In genomic region chr16:30197001-30197400, GRCh38 we compare ENCODE assay signal across 9 cellular contexts. TPM values are rescaled to one million over a fixed set of nuclear protein-coding genes. Genes with fewer than 3 reads are reported as not detected.
DNase-seq lines count a peak whose midpoint lies in the region; ATAC-seq, FAIRE-seq and TF ChIP-seq lines count a peak whose summit lies in the region.
"Not testable (repeated sequence)": the region's sequence is repeated elsewhere in the genome, so short reads cannot be mapped to it uniquely, and the experiment has no call there.
"Had no signal": no experiment of that assay in that cellular context is flagged by ENCODE, and none has a peak within 500 bp of the region (broad histone marks: within the 10 kb centered on the region; RNA-seq: fewer than 3 reads in every experiment).

No MANE protein-coding gene starts in this region.

- TF ChIP-seq POLR2A in HepG2 (IDR thresholded peaks at IDR 0.05; ENCODE audit: insufficient read depth in 1 of 2, low read depth in 2 of 2, low read length in 2 of 2); spleen (IDR thresholded peaks at IDR 0.05): not testable (repeated sequence)

- FAIRE-seq in HepG2 (lab: Jason Lieb, UNC): not testable (repeated sequence)

- peak; percentile 27 for DNase-seq in activated CD4-positive, CD25-positive, alpha-beta regulatory T cell treated with anti-CD3 and anti-CD28 coated beads, Interleukin-2, amount 50 U/mL, for 72 hours
- peak; percentile 5 for DNase-seq in activated T-helper 2 cell treated with anti-CD3 and anti-CD28 coated beads, Interferon-gamma antibody, Interleukin-2, Interleukin-4, amounts not matched to agents 10 μg/mL and 5 μg/mL and 100 μg/mL, durations not matched to agents 14 hours and 24 hours and 36 hours (ENCODE audit: low spot score)
- peak; percentile 5 to 44 for DNase-seq in ascending aorta (ENCODE audit: low spot score in 2 of 2)
- DNase-seq in colonic mucosa: peak; percentile 2
- DNase-seq in HepG2 (ENCODE audit: low spot score): not testable (repeated sequence)
- peak; percentile 10 for DNase-seq in posterior vena cava (ENCODE audit: low spot score)
- peak; percentile 74 for DNase-seq in spleen

- 50% methylated on average over 1 of the region's 2 CpGs for WGBS in HepG2 (ENCODE audit: low lambda C conversion rate)
- 49 to 100% (median 89%) methylated on average over 1 of the region's 2 CpGs; no CpG with 5 or more reads in 1 of the 5 donors for WGBS in spleen, 5 donors

- H3K79me2 ChIP-seq in HepG2 (ENCODE audit: insufficient read depth, low read length): not testable (repeated sequence)

- not testable (repeated sequence) for H3K36me3 ChIP-seq in ascending aorta; colonic mucosa; HepG2 (replicated peaks in 1 of 2; ENCODE audit: control insufficient read depth in 1 of 2, insufficient read depth in 2 of 2, low read length in 2 of 2); spleen

- H3K27ac Mint-ChIP-seq in activated T-helper 2 cell treated with anti-CD3 and anti-CD28 coated beads, Interferon-gamma antibody, Interleukin-2, Interleukin-4, amounts not matched to agents 10 μg/mL and 5 μg/mL and 100 μg/mL, durations not matched to agents 14 hours and 24 hours and 36 hours: not testable (repeated sequence)

- ATAC-seq in HepG2: not testable (repeated sequence)

- H3K4me2 ChIP-seq in HepG2 (ENCODE audit: low read depth, low read length): not testable (repeated sequence)

- not testable (repeated sequence) for TF ChIP-seq RAD21 in HepG2 (CRISPR knock-in tag; IDR thresholded peaks at IDR 0.05)

- intact Hi-C loops in activated T-helper 2 cell treated with anti-CD3 and anti-CD28 coated beads, Interferon-gamma antibody, Interleukin-2, Interleukin-4, amounts not matched to agents 10 μg/mL and 5 μg/mL and 100 μg/mL, durations not matched to agents 14 hours and 24 hours and 36 hours (cut with micrococcal nuclease); ascending aorta (cut with DNase I); colonic mucosa (cut with DNase I); HepG2 (cut with micrococcal nuclease; ENCODE audit: unreplicated experiment); posterior vena cava (cut with DNase I); spleen (cut with DNase I; ENCODE audit: low total_unique reads): not testable (repeated sequence)

- H2AFZ ChIP-seq in HepG2 (ENCODE audit: low read length): not testable (repeated sequence)

- not testable (repeated sequence) for BruUV-seq in HepG2 (replicated peaks; lab: Mats Ljungman, UMichigan)

- not testable (repeated sequence) for H3K36me3 Mint-ChIP-seq in activated T-helper 2 cell treated with anti-CD3 and anti-CD28 coated beads, Interferon-gamma antibody, Interleukin-2, Interleukin-4, amounts not matched to agents 10 μg/mL and 5 μg/mL and 100 μg/mL, durations not matched to agents 14 hours and 24 hours and 36 hours (ENCODE audit: low read depth)

- H4K20me1 ChIP-seq in HepG2 (ENCODE audit: insufficient read depth, low read length): not testable (repeated sequence)

- H3K4me3 ChIP-seq in ascending aorta; colonic mucosa; HepG2 (replicated peaks in 1 of 3; ENCODE audit: insufficient read depth in 1 of 3, low read depth in 2 of 3, low read length in 3 of 3); spleen: not testable (repeated sequence)

- in situ Hi-C loops in HepG2 (cut with HindIII; ENCODE audit: extremely low pct_ligation_motif_present, low pct_unique_long_range_greater_than_20kb): not testable (repeated sequence)

- not testable (repeated sequence) for TF ChIP-seq CTCF in ascending aorta (IDR thresholded peaks at IDR 0.05); colonic mucosa (IDR thresholded peaks at IDR 0.05); HepG2 (CRISPR knock-in tag; IDR thresholded peaks at IDR 0.05); spleen (IDR thresholded peaks at IDR 0.05 in 8 of 11, conservative IDR thresholded peaks at IDR 0.05 in 3 of 11)

- TF ChIP-seq EP300 in HepG2 (IDR thresholded peaks at IDR 0.05; ENCODE audit: low read depth in 2 of 2, low read length in 2 of 2); HepG2 (CRISPR knock-in tag; IDR thresholded peaks at IDR 0.05; ENCODE audit: borderline replicate concordance): not testable (repeated sequence)

- not testable (repeated sequence) for H3K4me1 Mint-ChIP-seq in activated T-helper 2 cell treated with anti-CD3 and anti-CD28 coated beads, Interferon-gamma antibody, Interleukin-2, Interleukin-4, amounts not matched to agents 10 μg/mL and 5 μg/mL and 100 μg/mL, durations not matched to agents 14 hours and 24 hours and 36 hours (ENCODE audit: low read depth)

- not testable (repeated sequence) for H3K4me1 ChIP-seq in ascending aorta; colonic mucosa; HepG2 (ENCODE audit: insufficient read depth, low read length); spleen

- not testable (repeated sequence) for H3K27me3 Mint-ChIP-seq in activated T-helper 2 cell treated with anti-CD3 and anti-CD28 coated beads, Interferon-gamma antibody, Interleukin-2, Interleukin-4, amounts not matched to agents 10 μg/mL and 5 μg/mL and 100 μg/mL, durations not matched to agents 14 hours and 24 hours and 36 hours (ENCODE audit: low read depth)

- H3K9me3 ChIP-seq in ascending aorta; colonic mucosa; HepG2 (ENCODE audit: low read length); spleen: not testable (repeated sequence)

- not testable (repeated sequence) for H3K27ac ChIP-seq in ascending aorta; colonic mucosa; HepG2 (ENCODE audit: extremely low read length, insufficient read depth, low read length); spleen

- not testable (repeated sequence) for H3K9me3 Mint-ChIP-seq in activated T-helper 2 cell treated with anti-CD3 and anti-CD28 coated beads, Interferon-gamma antibody, Interleukin-2, Interleukin-4, amounts not matched to agents 10 μg/mL and 5 μg/mL and 100 μg/mL, durations not matched to agents 14 hours and 24 hours and 36 hours

- H3K27me3 ChIP-seq in ascending aorta; colonic mucosa; HepG2 (ENCODE audit: control insufficient read depth in 1 of 2, insufficient read depth in 2 of 2, low read length in 2 of 2); spleen (replicated peaks in 1 of 7): not testable (repeated sequence)

- CTCF ChIA-PET in HepG2 (lab: Yijun Ruan, JAX; ENCODE audit: low intra/inter-chr PET ratio, low total read pairs): not testable (repeated sequence)

- not testable (repeated sequence) for H3K4me3 Mint-ChIP-seq in activated T-helper 2 cell treated with anti-CD3 and anti-CD28 coated beads, Interferon-gamma antibody, Interleukin-2, Interleukin-4, amounts not matched to agents 10 μg/mL and 5 μg/mL and 100 μg/mL, durations not matched to agents 14 hours and 24 hours and 36 hours (ENCODE audit: low read depth)

- POLR2A ChIA-PET in HepG2 (lab: Yijun Ruan, JAX): not testable (repeated sequence)

- H3K9ac ChIP-seq in colonic mucosa (ENCODE audit: low read depth in 2 of 2, low read length in 2 of 2); HepG2 (ENCODE audit: insufficient read depth, low read depth, low read length): not testable (repeated sequence)

RNA-seq across cellular contexts. Expression of gene SULT1A3, which starts 2.1 kb away (rescaled TPM):
- 13.6 and 19.1 TPM in 2 replicates for total RNA-seq in activated T-helper 2 cell treated with anti-CD3 and anti-CD28 coated beads, Interferon-gamma antibody, Interleukin-2, Interleukin-4, amounts not matched to agents 10 μg/mL and 5 μg/mL and 100 μg/mL, durations not matched to agents 14 hours and 24 hours and 36 hours
- total RNA-seq in ascending aorta (14.8 TPM), colonic mucosa (10 to 100 TPM; 47.8 to 59.0 TPM), HepG2 (2016; rRNA removed; fragmentation: Illumina TruSeq; extraction: Trizol) (20.7 and 28.3 TPM in 2 replicates), posterior vena cava (10 to 100 TPM; 10.0 to 12.9 TPM), spleen (10 to 100 TPM; 15.1 to 33.8 (median 20.4) TPM)
- 31.2 and 41.7 TPM in 2 replicates for total RNA-seq in HepG2 (2016; cell fraction: cytosol; rRNA removed; fragmentation: Illumina TruSeq; extraction: Trizol; ENCODE audit: low read depth)
- total RNA-seq in HepG2 (2016; cell fraction: insoluble cytoplasmic fraction; rRNA removed; fragmentation: Illumina TruSeq; extraction: Trizol): 26.1 and 29.0 TPM in 2 replicates
- 40.2 and 51.3 TPM in 2 replicates for total RNA-seq in HepG2 (2016; cell fraction: membrane; rRNA removed; fragmentation: Illumina TruSeq; extraction: Trizol)
- total RNA-seq in HepG2 (2016; cell fraction: nucleus; rRNA removed; fragmentation: Illumina TruSeq; extraction: Trizol): 33.7 and 38.6 TPM in 2 replicates
- polyA plus RNA-seq in HepG2 (2011; rRNA removed) (15.4 and 21.0 TPM in 2 replicates), spleen (100 to 1,000 TPM in 1 of 3 donors, 10 to 100 TPM in 2; 45.7 to 120 (median 74.1) TPM)
- 6.9 and 7.9 TPM in 2 replicates for polyA plus RNA-seq in HepG2 (2011; cell fraction: cytosol; rRNA removed)
- polyA plus RNA-seq in HepG2 (2011; cell fraction: nucleus; rRNA removed): 48.9 and 57.0 TPM in 2 replicates
- polyA plus RNA-seq in HepG2 (2012): 5.8 and 11.3 TPM in 2 replicates
- 22.7 and 37.8 TPM in 2 replicates for polyA plus RNA-seq in HepG2 (2016; cell fraction: cytosol; fragmentation: Illumina TruSeq; extraction: Trizol; ENCODE audit: low read depth)
- polyA plus RNA-seq in HepG2 (2016; cell fraction: insoluble cytoplasmic fraction; fragmentation: Illumina TruSeq; extraction: Trizol; ENCODE audit: low read depth): 91.2 and 105 TPM in 2 replicates
- 42.3 and 49.8 TPM in 2 replicates for polyA plus RNA-seq in HepG2 (2016; cell fraction: membrane; fragmentation: Illumina TruSeq; extraction: Trizol; ENCODE audit: low read depth)
- polyA plus RNA-seq in HepG2 (2016; cell fraction: nucleus; fragmentation: Illumina TruSeq; extraction: Trizol; ENCODE audit: insufficient read depth, low read depth): 122 and 125 TPM in 2 replicates
- 17.4 and 22.3 TPM in 2 replicates for polyA minus RNA-seq in HepG2 (2011; rRNA and poly(A)+ RNA removed; ENCODE audit: low replicate concordance)
- 4.7 and 4.8 TPM in 2 replicates for polyA minus RNA-seq in HepG2 (2011; cell fraction: cytosol; rRNA and poly(A)+ RNA removed)
- 13.1 and 14.5 TPM in 2 replicates for polyA minus RNA-seq in HepG2 (2011; cell fraction: nucleus; rRNA and poly(A)+ RNA removed)

RNA-seq across cellular contexts. Expression of gene SLX1A, which starts 3.3 kb away (rescaled TPM):
- 58.4 and 65.3 TPM in 2 replicates for total RNA-seq in activated T-helper 2 cell treated with anti-CD3 and anti-CD28 coated beads, Interferon-gamma antibody, Interleukin-2, Interleukin-4, amounts not matched to agents 10 μg/mL and 5 μg/mL and 100 μg/mL, durations not matched to agents 14 hours and 24 hours and 36 hours
- total RNA-seq in ascending aorta (44.6 TPM), colonic mucosa (100 to 1,000 TPM in 1 of 2 donors, 10 to 100 TPM in 1; 70.2 to 114 TPM), HepG2 (2016; rRNA removed; fragmentation: Illumina TruSeq; extraction: Trizol) (13.4 and 37.1 TPM in 2 replicates), posterior vena cava (10 to 100 TPM; 19.8 to 21.5 TPM), spleen (10 to 100 TPM; 49.0 to 91.4 (median 67.6) TPM)
- 16.4 and 16.8 TPM in 2 replicates for total RNA-seq in HepG2 (2016; cell fraction: cytosol; rRNA removed; fragmentation: Illumina TruSeq; extraction: Trizol; ENCODE audit: low read depth)
- total RNA-seq in HepG2 (2016; cell fraction: insoluble cytoplasmic fraction; rRNA removed; fragmentation: Illumina TruSeq; extraction: Trizol): 19.5 and 33.4 TPM in 2 replicates
- total RNA-seq in HepG2 (2016; cell fraction: membrane; rRNA removed; fragmentation: Illumina TruSeq; extraction: Trizol): 13.8 and 16.7 TPM in 2 replicates
- 24.9 and 28.6 TPM in 2 replicates for total RNA-seq in HepG2 (2016; cell fraction: nucleus; rRNA removed; fragmentation: Illumina TruSeq; extraction: Trizol)
- polyA plus RNA-seq in HepG2 (2011; rRNA removed) (9.1 and 12.0 TPM in 2 replicates), spleen (10 to 100 TPM; 73.6 to 77.2 (median 75.1) TPM)
- 9.7 and 26.5 TPM in 2 replicates for polyA plus RNA-seq in HepG2 (2011; cell fraction: cytosol; rRNA removed)
- polyA plus RNA-seq in HepG2 (2011; cell fraction: nucleus; rRNA removed): 98.2 and 122 TPM in 2 replicates
- polyA plus RNA-seq in HepG2 (2012): 29.1 and 36.0 TPM in 2 replicates
- polyA plus RNA-seq in HepG2 (2016; cell fraction: cytosol; fragmentation: Illumina TruSeq; extraction: Trizol; ENCODE audit: low read depth): 10.3 and 14.9 TPM in 2 replicates
- 4.6 and 8.2 TPM in 2 replicates for polyA plus RNA-seq in HepG2 (2016; cell fraction: insoluble cytoplasmic fraction; fragmentation: Illumina TruSeq; extraction: Trizol; ENCODE audit: low read depth)
- 7.4 and 12.1 TPM in 2 replicates for polyA plus RNA-seq in HepG2 (2016; cell fraction: membrane; fragmentation: Illumina TruSeq; extraction: Trizol; ENCODE audit: low read depth)
- polyA plus RNA-seq in HepG2 (2016; cell fraction: nucleus; fragmentation: Illumina TruSeq; extraction: Trizol; ENCODE audit: insufficient read depth, low read depth): 65.2 and 67.5 TPM in 2 replicates
- 5.1 and 5.8 TPM in 2 replicates for polyA minus RNA-seq in HepG2 (2011; rRNA and poly(A)+ RNA removed; ENCODE audit: low replicate concordance)
- polyA minus RNA-seq in HepG2 (2011; cell fraction: cytosol; rRNA and poly(A)+ RNA removed): 15.7 and 17.4 TPM in 2 replicates
- polyA minus RNA-seq in HepG2 (2011; cell fraction: nucleus; rRNA and poly(A)+ RNA removed): 26.7 and 31.3 TPM in 2 replicates

RNA-seq across cellular contexts. Expression of gene BOLA2B, which starts 3.5 kb away (rescaled TPM):
- total RNA-seq in activated T-helper 2 cell treated with anti-CD3 and anti-CD28 coated beads, Interferon-gamma antibody, Interleukin-2, Interleukin-4, amounts not matched to agents 10 μg/mL and 5 μg/mL and 100 μg/mL, durations not matched to agents 14 hours and 24 hours and 36 hours: 225 and 245 TPM in 2 replicates
- total RNA-seq in ascending aorta: 643 TPM
- 100 to 1,000 TPM; 109 to 237 TPM for total RNA-seq in colonic mucosa
- total RNA-seq in HepG2 (2016; rRNA removed; fragmentation: Illumina TruSeq; extraction: Trizol): 295 and 354 TPM in 2 replicates
- 669 and 995 TPM in 2 replicates for total RNA-seq in HepG2 (2016; cell fraction: cytosol; rRNA removed; fragmentation: Illumina TruSeq; extraction: Trizol; ENCODE audit: low read depth)
- total RNA-seq in HepG2 (2016; cell fraction: insoluble cytoplasmic fraction; rRNA removed; fragmentation: Illumina TruSeq; extraction: Trizol): 323 and 362 TPM in 2 replicates
- total RNA-seq in HepG2 (2016; cell fraction: membrane; rRNA removed; fragmentation: Illumina TruSeq; extraction: Trizol): 463 and 614 TPM in 2 replicates
- 105 and 119 TPM in 2 replicates for total RNA-seq in HepG2 (2016; cell fraction: nucleus; rRNA removed; fragmentation: Illumina TruSeq; extraction: Trizol)
- 63.8 and 97.0 TPM in 2 replicates for polyA plus RNA-seq in HepG2 (2011; rRNA removed)
- 336 and 429 TPM in 2 replicates for polyA plus RNA-seq in HepG2 (2011; cell fraction: cytosol; rRNA removed)
- polyA plus RNA-seq in HepG2 (2011; cell fraction: nucleus; rRNA removed): 218 and 326 TPM in 2 replicates
- polyA plus RNA-seq in HepG2 (2012): 107 and 139 TPM in 2 replicates
- 602 and 1,024 TPM in 2 replicates for polyA plus RNA-seq in HepG2 (2016; cell fraction: cytosol; fragmentation: Illumina TruSeq; extraction: Trizol; ENCODE audit: low read depth)
- polyA plus RNA-seq in HepG2 (2016; cell fraction: insoluble cytoplasmic fraction; fragmentation: Illumina TruSeq; extraction: Trizol; ENCODE audit: low read depth): 271 TPM in 2 replicates
- 365 and 503 TPM in 2 replicates for polyA plus RNA-seq in HepG2 (2016; cell fraction: membrane; fragmentation: Illumina TruSeq; extraction: Trizol; ENCODE audit: low read depth)
- 177 and 200 TPM in 2 replicates for polyA plus RNA-seq in HepG2 (2016; cell fraction: nucleus; fragmentation: Illumina TruSeq; extraction: Trizol; ENCODE audit: insufficient read depth, low read depth)
- 100 and 103 TPM in 2 replicates for polyA minus RNA-seq in HepG2 (2011; rRNA and poly(A)+ RNA removed; ENCODE audit: low replicate concordance)
- 30.2 and 37.1 TPM in 2 replicates for polyA minus RNA-seq in HepG2 (2011; cell fraction: cytosol; rRNA and poly(A)+ RNA removed)
- 5.9 and 8.1 TPM in 2 replicates for polyA minus RNA-seq in HepG2 (2011; cell fraction: nucleus; rRNA and poly(A)+ RNA removed)
- 10 to 100 TPM; 58.8 to 60.0 TPM for total RNA-seq in posterior vena cava
- total RNA-seq in spleen: 100 to 1,000 TPM in 4 of 7 donors, 10 to 100 TPM in 3; 51.0 to 391 (median 105) TPM
- 100 to 1,000 TPM; 262 to 413 (median 307) TPM for polyA plus RNA-seq in spleen

RNA-seq across cellular contexts. Expression of gene CORO1A, which starts 13.6 kb away (rescaled TPM):
- total RNA-seq in activated T-helper 2 cell treated with anti-CD3 and anti-CD28 coated beads, Interferon-gamma antibody, Interleukin-2, Interleukin-4, amounts not matched to agents 10 μg/mL and 5 μg/mL and 100 μg/mL, durations not matched to agents 14 hours and 24 hours and 36 hours: 843 and 845 TPM in 2 replicates
- total RNA-seq in ascending aorta: 69.4 TPM
- total RNA-seq in colonic mucosa: 10 to 100 TPM; 16.5 to 20.0 TPM
- 5.4 and 6.5 TPM in 2 replicates for total RNA-seq in HepG2 (2016; rRNA removed; fragmentation: Illumina TruSeq; extraction: Trizol)
- 1.5 and 2.3 TPM in 2 replicates for total RNA-seq in HepG2 (2016; cell fraction: cytosol; rRNA removed; fragmentation: Illumina TruSeq; extraction: Trizol; ENCODE audit: low read depth)
- total RNA-seq in HepG2 (2016; cell fraction: insoluble cytoplasmic fraction; rRNA removed; fragmentation: Illumina TruSeq; extraction: Trizol): 5.9 and 7.5 TPM in 2 replicates
- total RNA-seq in HepG2 (2016; cell fraction: membrane; rRNA removed; fragmentation: Illumina TruSeq; extraction: Trizol): 2.0 and 3.3 TPM in 2 replicates
- 2.5 and 3.5 TPM in 2 replicates for total RNA-seq in HepG2 (2016; cell fraction: nucleus; rRNA removed; fragmentation: Illumina TruSeq; extraction: Trizol)
- polyA plus RNA-seq in HepG2 (2011; rRNA removed): 9.5 and 12.9 TPM in 2 replicates
- polyA plus RNA-seq in HepG2 (2011; cell fraction: cytosol; rRNA removed): 10.4 and 20.0 TPM in 2 replicates
- 13.6 and 19.0 TPM in 2 replicates for polyA plus RNA-seq in HepG2 (2011; cell fraction: nucleus; rRNA removed)
- 2.5 and 4.0 TPM in 2 replicates for polyA plus RNA-seq in HepG2 (2012)
- polyA plus RNA-seq in HepG2 (2016; cell fraction: cytosol; fragmentation: Illumina TruSeq; extraction: Trizol; ENCODE audit: low read depth): 1.6 TPM in 2 replicates
- polyA plus RNA-seq in HepG2 (2016; cell fraction: insoluble cytoplasmic fraction; fragmentation: Illumina TruSeq; extraction: Trizol; ENCODE audit: low read depth): 7.6 and 10.2 TPM in 2 replicates
- 1.9 and 2.1 TPM in 2 replicates for polyA plus RNA-seq in HepG2 (2016; cell fraction: membrane; fragmentation: Illumina TruSeq; extraction: Trizol; ENCODE audit: low read depth)
- 4.7 and 5.6 TPM in 2 replicates for polyA plus RNA-seq in HepG2 (2016; cell fraction: nucleus; fragmentation: Illumina TruSeq; extraction: Trizol; ENCODE audit: insufficient read depth, low read depth)
- 0.94 and 16.6 TPM in 2 replicates for polyA minus RNA-seq in HepG2 (2011; rRNA and poly(A)+ RNA removed; ENCODE audit: low replicate concordance)
- 4.0 and 8.4 TPM in 2 replicates for polyA minus RNA-seq in HepG2 (2011; cell fraction: cytosol; rRNA and poly(A)+ RNA removed)
- polyA minus RNA-seq in HepG2 (2011; cell fraction: nucleus; rRNA and poly(A)+ RNA removed): 1.5 and 1.8 TPM in 2 replicates
- total RNA-seq in posterior vena cava: 10 to 100 TPM; 38.1 to 49.8 TPM
- total RNA-seq in spleen: 100 to 1,000 TPM; 346 to 602 (median 413) TPM
- polyA plus RNA-seq in spleen: 100 to 1,000 TPM; 667 to 757 (median 675) TPM

RNA-seq across cellular contexts. Expression of gene NPIPB13, which starts 51.3 kb away (rescaled TPM):
- 14.9 and 16.8 TPM in 2 replicates for total RNA-seq in activated T-helper 2 cell treated with anti-CD3 and anti-CD28 coated beads, Interferon-gamma antibody, Interleukin-2, Interleukin-4, amounts not matched to agents 10 μg/mL and 5 μg/mL and 100 μg/mL, durations not matched to agents 14 hours and 24 hours and 36 hours
- 1.3 TPM for total RNA-seq in ascending aorta
- 10 to 100 TPM in 1 of 2 donors, 1 to 10 TPM in 1; 1.6 to 10.4 TPM for total RNA-seq in colonic mucosa
- total RNA-seq in HepG2 (2016; rRNA removed; fragmentation: Illumina TruSeq; extraction: Trizol): 1.00 and 1.3 TPM in 2 replicates
- 1.3 TPM in 1 of 2 replicates, not detected in the other for total RNA-seq in HepG2 (2016; cell fraction: cytosol; rRNA removed; fragmentation: Illumina TruSeq; extraction: Trizol; ENCODE audit: low read depth)
- total RNA-seq in HepG2 (2016; cell fraction: insoluble cytoplasmic fraction; rRNA removed; fragmentation: Illumina TruSeq; extraction: Trizol): 2.2 and 2.5 TPM in 2 replicates
- 0.28 TPM in 1 of 2 replicates, not detected in the other for total RNA-seq in HepG2 (2016; cell fraction: membrane; rRNA removed; fragmentation: Illumina TruSeq; extraction: Trizol)
- 3.1 and 6.7 TPM in 2 replicates for total RNA-seq in HepG2 (2016; cell fraction: nucleus; rRNA removed; fragmentation: Illumina TruSeq; extraction: Trizol)
- polyA plus RNA-seq in HepG2 (2011; rRNA removed): 2.7 and 4.4 TPM in 2 replicates
- 0.26 and 0.66 TPM in 2 replicates for polyA plus RNA-seq in HepG2 (2011; cell fraction: cytosol; rRNA removed)
- 9.6 and 13.2 TPM in 2 replicates for polyA plus RNA-seq in HepG2 (2011; cell fraction: nucleus; rRNA removed)
- polyA plus RNA-seq in HepG2 (2012): 3.7 and 6.1 TPM in 2 replicates
- polyA plus RNA-seq in HepG2 (2016; cell fraction: cytosol; fragmentation: Illumina TruSeq; extraction: Trizol; ENCODE audit: low read depth): 0.14 and 0.35 TPM in 2 replicates
- polyA plus RNA-seq in HepG2 (2016; cell fraction: insoluble cytoplasmic fraction; fragmentation: Illumina TruSeq; extraction: Trizol; ENCODE audit: low read depth): 0.33 and 1.6 TPM in 2 replicates
- 0.29 and 0.58 TPM in 2 replicates for polyA plus RNA-seq in HepG2 (2016; cell fraction: membrane; fragmentation: Illumina TruSeq; extraction: Trizol; ENCODE audit: low read depth)
- polyA plus RNA-seq in HepG2 (2016; cell fraction: nucleus; fragmentation: Illumina TruSeq; extraction: Trizol; ENCODE audit: insufficient read depth, low read depth): 25.4 and 35.1 TPM in 2 replicates
- 17.3 and 19.9 TPM in 2 replicates for polyA minus RNA-seq in HepG2 (2011; rRNA and poly(A)+ RNA removed; ENCODE audit: low replicate concordance)
- not detected in 2 replicates for polyA minus RNA-seq in HepG2 (2011; cell fraction: cytosol; rRNA and poly(A)+ RNA removed)
- polyA minus RNA-seq in HepG2 (2011; cell fraction: nucleus; rRNA and poly(A)+ RNA removed): 6.7 and 7.3 TPM in 2 replicates
- 10 to 100 TPM in 1 of 2 donors, 1 to 10 TPM in 1; 5.7 to 21.2 TPM for total RNA-seq in posterior vena cava
- 10 to 100 TPM in 3 of 7 donors, 1 to 10 TPM in 4; 2.7 to 41.9 (median 6.8) TPM for total RNA-seq in spleen
- 1 to 10 TPM; 3.9 to 7.8 (median 4.9) TPM for polyA plus RNA-seq in spleen
- total RNA-seq: G401 had no signal
- polyA plus RNA-seq: CD14-positive monocyte had no signal
